1 cellular context compared by ENCODE assay signal in the genomic region with DNA sequence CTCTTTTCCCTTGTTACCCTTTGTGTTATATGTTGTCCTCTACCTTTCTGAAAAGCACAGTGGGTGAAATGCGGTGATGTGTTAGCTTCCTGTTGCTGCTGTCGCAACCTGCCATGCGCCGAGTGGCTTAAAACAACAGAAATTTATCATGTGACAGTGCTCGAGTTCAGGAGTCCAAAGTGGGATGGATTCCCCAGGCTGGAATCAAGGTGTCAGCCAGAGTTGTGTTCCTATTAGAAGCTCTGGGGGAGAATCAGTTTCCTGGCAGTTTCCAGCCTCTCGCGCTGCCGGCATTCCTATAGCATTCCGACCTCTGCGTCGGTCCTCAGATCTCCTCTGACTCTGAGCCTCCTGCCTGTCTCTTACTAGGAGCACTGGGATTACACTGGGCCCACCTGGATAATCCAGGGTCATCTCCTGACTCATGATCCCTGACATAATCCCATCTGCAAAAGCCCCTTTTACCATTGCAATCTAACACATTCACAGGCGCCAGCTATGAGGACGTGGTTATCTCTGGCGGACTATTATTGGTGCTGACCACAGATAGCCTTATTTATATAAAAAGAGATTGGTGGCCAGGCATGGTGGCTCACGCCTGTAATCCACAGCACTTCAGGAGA.
TF ChIP-seq lines count a peak whose summit lies in the region.

No MANE protein-coding gene starts in this region.

TF ChIP-seq in HepG2, 621 proteins besides CTCF, POLR2A, EP300 and RAD21 (continued from another document and continues in another):
- TF ChIP-seq, protein P1, sequence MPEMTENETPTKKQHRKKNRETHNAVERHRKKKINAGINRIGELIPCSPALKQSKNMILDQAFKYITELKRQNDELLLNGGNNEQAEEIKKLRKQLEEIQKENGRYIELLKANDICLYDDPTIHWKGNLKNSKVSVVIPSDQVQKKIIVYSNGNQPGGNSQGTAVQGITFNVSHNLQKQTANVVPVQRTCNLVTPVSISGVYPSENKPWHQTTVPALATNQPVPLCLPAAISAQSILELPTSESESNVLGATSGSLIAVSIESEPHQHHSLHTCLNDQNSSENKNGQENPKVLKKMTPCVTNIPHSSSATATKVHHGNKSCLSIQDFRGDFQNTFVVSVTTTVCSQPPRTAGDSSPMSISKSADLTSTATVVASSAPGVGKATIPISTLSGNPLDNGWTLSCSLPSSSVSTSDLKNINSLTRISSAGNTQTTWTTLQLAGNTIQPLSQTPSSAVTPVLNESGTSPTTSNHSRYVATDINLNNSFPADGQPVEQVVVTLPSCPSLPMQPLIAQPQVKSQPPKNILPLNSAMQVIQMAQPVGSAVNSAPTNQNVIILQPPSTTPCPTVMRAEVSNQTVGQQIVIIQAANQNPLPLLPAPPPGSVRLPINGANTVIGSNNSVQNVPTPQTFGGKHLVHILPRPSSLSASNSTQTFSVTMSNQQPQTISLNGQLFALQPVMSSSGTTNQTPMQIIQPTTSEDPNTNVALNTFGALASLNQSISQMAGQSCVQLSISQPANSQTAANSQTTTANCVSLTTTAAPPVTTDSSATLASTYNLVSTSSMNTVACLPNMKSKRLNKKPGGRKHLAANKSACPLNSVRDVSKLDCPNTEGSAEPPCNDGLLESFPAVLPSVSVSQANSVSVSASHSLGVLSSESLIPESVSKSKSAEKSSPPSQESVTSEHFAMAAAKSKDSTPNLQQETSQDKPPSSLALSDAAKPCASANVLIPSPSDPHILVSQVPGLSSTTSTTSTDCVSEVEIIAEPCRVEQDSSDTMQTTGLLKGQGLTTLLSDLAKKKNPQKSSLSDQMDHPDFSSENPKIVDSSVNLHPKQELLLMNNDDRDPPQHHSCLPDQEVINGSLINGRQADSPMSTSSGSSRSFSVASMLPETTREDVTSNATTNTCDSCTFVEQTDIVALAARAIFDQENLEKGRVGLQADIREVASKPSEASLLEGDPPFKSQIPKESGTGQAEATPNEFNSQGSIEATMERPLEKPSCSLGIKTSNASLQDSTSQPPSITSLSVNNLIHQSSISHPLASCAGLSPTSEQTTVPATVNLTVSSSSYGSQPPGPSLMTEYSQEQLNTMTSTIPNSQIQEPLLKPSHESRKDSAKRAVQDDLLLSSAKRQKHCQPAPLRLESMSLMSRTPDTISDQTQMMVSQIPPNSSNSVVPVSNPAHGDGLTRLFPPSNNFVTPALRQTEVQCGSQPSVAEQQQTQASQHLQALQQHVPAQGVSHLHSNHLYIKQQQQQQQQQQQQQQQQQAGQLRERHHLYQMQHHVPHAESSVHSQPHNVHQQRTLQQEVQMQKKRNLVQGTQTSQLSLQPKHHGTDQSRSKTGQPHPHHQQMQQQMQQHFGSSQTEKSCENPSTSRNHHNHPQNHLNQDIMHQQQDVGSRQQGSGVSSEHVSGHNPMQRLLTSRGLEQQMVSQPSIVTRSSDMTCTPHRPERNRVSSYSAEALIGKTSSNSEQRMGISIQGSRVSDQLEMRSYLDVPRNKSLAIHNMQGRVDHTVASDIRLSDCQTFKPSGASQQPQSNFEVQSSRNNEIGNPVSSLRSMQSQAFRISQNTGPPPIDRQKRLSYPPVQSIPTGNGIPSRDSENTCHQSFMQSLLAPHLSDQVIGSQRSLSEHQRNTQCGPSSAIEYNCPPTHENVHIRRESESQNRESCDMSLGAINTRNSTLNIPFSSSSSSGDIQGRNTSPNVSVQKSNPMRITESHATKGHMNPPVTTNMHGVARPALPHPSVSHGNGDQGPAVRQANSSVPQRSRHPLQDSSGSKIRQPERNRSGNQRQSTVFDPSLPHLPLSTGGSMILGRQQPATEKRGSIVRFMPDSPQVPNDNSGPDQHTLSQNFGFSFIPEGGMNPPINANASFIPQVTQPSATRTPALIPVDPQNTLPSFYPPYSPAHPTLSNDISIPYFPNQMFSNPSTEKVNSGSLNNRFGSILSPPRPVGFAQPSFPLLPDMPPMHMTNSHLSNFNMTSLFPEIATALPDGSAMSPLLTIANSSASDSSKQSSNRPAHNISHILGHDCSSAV (CRISPR knock-in tag; IDR thresholded peaks at IDR 0.05; ENCODE audit: borderline replicate concordance), result no peak
- TF ChIP-seq SIX4 (CRISPR knock-in tag; IDR thresholded peaks at IDR 0.05) (no peak), ZNF781 (CRISPR knock-in tag; IDR thresholded peaks at IDR 0.05; ENCODE audit: borderline replicate concordance, not compliant biosample characterization) (peak; percentile 10), TBL1XR1 (IDR thresholded peaks at IDR 0.05; ENCODE audit: borderline replicate concordance, low read length, partially characterized antibody) (peak; percentile 26), ZNF124 (CRISPR knock-in tag; IDR thresholded peaks at IDR 0.05) (no peak), NFKBIZ (CRISPR knock-in tag; IDR thresholded peaks at IDR 0.05) (peak; percentile 80; the same call in 1 of the 2 replicates), ZNF788 (CRISPR knock-in tag; IDR thresholded peaks at IDR 0.05; ENCODE audit: borderline replicate concordance) (peak; percentile 38; the same call in 1 of the 2 replicates), ZKSCAN8 (CRISPR knock-in tag; IDR thresholded peaks at IDR 0.05; ENCODE audit: borderline replicate concordance) (no peak; the same call in 1 of the 2 replicates), MIER2 (CRISPR knock-in tag; IDR thresholded peaks at IDR 0.05) (no peak), JUND (CRISPR knock-in tag; IDR thresholded peaks at IDR 0.05) (no peak), NCOA2 (CRISPR knock-in tag; IDR thresholded peaks at IDR 0.05) (peak; percentile 76), ZNF234 (CRISPR knock-in tag; conservative IDR thresholded peaks at IDR 0.05) (no peak), NBN (conservative IDR thresholded peaks at IDR 0.05) (no peak), REPIN1 (CRISPR knock-in tag; IDR thresholded peaks at IDR 0.05; ENCODE audit: borderline replicate concordance, low read depth) (no peak), ZNF563 (CRISPR knock-in tag; IDR thresholded peaks at IDR 0.05) (no peak), FOXP1 (IDR thresholded peaks at IDR 0.05) (peak; percentile 63; the same call in 1 of the 2 replicates), FOXP1 (CRISPR knock-in tag; IDR thresholded peaks at IDR 0.05) (peak; percentile 64), MZF1 (CRISPR knock-in tag; IDR thresholded peaks at IDR 0.05; ENCODE audit: borderline replicate concordance) (no peak), HDAC2 (CRISPR knock-in tag; IDR thresholded peaks at IDR 0.05) (peak; percentile 70), BCL6 (CRISPR knock-in tag; IDR thresholded peaks at IDR 0.05) (peak; percentile 3; the same call in 1 of the 2 replicates), FOXM1 (CRISPR knock-in tag; IDR thresholded peaks at IDR 0.05) (no peak), MXD4 (CRISPR knock-in tag; IDR thresholded peaks at IDR 0.05) (no peak; the same call in 1 of the 2 replicates), ZNF468 (CRISPR knock-in tag; IDR thresholded peaks at IDR 0.05) (no peak)
- TF ChIP-seq, protein P2, sequence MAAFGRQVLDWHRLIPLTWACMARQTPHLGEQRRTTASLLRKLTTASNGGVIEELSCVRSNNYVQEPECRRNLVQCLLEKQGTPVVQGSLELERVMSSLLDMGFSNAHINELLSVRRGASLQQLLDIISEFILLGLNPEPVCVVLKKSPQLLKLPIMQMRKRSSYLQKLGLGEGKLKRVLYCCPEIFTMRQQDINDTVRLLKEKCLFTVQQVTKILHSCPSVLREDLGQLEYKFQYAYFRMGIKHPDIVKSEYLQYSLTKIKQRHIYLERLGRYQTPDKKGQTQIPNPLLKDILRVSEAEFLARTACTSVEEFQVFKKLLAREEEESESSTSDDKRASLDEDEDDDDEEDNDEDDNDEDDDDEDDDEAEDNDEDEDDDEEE (CRISPR knock-in tag; IDR thresholded peaks at IDR 0.05), result no peak
- TF ChIP-seq, protein P3, sequence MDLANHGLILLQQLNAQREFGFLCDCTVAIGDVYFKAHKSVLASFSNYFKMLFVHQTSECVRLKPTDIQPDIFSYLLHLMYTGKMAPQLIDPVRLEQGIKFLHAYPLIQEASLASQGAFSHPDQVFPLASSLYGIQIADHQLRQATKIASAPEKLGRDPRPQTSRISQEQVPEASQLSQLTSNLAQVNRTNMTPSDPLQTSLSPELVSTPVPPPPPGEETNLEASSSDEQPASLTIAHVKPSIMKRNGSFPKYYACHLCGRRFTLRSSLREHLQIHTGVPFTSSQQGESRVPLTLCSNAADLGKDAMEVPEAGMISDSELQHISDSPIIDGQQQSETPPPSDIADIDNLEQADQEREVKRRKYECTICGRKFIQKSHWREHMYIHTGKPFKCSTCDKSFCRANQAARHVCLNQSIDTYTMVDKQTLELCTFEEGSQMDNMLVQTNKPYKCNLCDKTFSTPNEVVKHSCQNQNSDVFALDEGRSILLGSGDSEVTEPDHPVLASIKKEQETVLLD (CRISPR knock-in tag; IDR thresholded peaks at IDR 0.05; ENCODE audit: low read depth), result no peak
- TF ChIP-seq, protein P4, sequence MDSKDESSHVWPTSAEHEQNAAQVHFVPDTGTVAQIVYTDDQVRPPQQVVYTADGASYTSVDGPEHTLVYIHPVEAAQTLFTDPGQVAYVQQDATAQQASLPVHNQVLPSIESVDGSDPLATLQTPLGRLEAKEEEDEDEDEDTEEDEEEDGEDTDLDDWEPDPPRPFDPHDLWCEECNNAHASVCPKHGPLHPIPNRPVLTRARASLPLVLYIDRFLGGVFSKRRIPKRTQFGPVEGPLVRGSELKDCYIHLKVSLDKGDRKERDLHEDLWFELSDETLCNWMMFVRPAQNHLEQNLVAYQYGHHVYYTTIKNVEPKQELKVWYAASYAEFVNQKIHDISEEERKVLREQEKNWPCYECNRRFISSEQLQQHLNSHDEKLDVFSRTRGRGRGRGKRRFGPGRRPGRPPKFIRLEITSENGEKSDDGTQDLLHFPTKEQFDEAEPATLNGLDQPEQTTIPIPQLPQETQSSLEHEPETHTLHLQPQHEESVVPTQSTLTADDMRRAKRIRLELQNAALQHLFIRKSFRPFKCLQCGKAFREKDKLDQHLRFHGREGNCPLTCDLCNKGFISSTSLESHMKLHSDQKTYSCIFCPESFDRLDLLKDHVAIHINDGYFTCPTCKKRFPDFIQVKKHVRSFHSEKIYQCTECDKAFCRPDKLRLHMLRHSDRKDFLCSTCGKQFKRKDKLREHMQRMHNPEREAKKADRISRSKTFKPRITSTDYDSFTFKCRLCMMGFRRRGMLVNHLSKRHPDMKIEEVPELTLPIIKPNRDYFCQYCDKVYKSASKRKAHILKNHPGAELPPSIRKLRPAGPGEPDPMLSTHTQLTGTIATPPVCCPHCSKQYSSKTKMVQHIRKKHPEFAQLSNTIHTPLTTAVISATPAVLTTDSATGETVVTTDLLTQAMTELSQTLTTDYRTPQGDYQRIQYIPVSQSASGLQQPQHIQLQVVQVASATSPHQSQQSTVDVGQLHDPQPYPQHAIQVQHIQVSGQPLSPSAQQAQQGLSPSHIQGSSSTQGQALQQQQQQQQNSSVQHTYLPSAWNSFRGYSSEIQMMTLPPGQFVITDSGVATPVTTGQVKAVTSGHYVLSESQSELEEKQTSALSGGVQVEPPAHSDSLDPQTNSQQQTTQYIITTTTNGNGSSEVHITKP (CRISPR knock-in tag; IDR thresholded peaks at IDR 0.05; ENCODE audit: low read depth), result peak; percentile 74
- TF ChIP-seq, protein P5, sequence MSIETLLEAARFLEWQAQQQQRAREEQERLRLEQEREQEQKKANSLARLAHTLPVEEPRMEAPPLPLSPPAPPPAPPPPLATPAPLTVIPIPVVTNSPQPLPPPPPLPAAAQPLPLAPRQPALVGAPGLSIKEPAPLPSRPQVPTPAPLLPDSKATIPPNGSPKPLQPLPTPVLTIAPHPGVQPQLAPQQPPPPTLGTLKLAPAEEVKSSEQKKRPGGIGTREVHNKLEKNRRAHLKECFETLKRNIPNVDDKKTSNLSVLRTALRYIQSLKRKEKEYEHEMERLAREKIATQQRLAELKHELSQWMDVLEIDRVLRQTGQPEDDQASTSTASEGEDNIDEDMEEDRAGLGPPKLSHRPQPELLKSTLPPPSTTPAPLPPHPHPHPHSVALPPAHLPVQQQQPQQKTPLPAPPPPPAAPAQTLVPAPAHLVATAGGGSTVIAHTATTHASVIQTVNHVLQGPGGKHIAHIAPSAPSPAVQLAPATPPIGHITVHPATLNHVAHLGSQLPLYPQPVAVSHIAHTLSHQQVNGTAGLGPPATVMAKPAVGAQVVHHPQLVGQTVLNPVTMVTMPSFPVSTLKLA (IDR thresholded peaks at IDR 0.05), result peak; percentile 91
- TF ChIP-seq, protein P6, sequence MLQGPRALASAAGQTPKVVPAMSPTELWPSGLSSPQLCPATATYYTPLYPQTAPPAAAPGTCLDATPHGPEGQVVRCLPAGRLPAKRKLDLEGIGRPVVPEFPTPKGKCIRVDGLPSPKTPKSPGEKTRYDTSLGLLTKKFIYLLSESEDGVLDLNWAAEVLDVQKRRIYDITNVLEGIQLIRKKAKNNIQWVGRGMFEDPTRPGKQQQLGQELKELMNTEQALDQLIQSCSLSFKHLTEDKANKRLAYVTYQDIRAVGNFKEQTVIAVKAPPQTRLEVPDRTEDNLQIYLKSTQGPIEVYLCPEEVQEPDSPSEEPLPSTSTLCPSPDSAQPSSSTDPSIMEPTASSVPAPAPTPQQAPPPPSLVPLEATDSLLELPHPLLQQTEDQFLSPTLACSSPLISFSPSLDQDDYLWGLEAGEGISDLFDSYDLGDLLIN (CRISPR knock-in tag; IDR thresholded peaks at IDR 0.05; ENCODE audit: borderline replicate concordance), result no peak
- TF ChIP-seq, protein P7, sequence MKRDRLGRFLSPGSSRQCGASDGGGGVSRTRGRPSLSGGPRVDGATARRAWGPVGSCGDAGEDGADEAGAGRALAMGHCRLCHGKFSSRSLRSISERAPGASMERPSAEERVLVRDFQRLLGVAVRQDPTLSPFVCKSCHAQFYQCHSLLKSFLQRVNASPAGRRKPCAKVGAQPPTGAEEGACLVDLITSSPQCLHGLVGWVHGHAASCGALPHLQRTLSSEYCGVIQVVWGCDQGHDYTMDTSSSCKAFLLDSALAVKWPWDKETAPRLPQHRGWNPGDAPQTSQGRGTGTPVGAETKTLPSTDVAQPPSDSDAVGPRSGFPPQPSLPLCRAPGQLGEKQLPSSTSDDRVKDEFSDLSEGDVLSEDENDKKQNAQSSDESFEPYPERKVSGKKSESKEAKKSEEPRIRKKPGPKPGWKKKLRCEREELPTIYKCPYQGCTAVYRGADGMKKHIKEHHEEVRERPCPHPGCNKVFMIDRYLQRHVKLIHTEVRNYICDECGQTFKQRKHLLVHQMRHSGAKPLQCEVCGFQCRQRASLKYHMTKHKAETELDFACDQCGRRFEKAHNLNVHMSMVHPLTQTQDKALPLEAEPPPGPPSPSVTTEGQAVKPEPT (CRISPR knock-in tag; IDR thresholded peaks at IDR 0.05; ENCODE audit: low read depth), result no peak
- TF ChIP-seq, protein P8, sequence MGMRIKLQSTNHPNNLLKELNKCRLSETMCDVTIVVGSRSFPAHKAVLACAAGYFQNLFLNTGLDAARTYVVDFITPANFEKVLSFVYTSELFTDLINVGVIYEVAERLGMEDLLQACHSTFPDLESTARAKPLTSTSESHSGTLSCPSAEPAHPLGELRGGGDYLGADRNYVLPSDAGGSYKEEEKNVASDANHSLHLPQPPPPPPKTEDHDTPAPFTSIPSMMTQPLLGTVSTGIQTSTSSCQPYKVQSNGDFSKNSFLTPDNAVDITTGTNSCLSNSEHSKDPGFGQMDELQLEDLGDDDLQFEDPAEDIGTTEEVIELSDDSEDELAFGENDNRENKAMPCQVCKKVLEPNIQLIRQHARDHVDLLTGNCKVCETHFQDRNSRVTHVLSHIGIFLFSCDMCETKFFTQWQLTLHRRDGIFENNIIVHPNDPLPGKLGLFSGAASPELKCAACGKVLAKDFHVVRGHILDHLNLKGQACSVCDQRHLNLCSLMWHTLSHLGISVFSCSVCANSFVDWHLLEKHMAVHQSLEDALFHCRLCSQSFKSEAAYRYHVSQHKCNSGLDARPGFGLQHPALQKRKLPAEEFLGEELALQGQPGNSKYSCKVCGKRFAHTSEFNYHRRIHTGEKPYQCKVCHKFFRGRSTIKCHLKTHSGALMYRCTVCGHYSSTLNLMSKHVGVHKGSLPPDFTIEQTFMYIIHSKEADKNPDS (CRISPR knock-in tag; IDR thresholded peaks at IDR 0.05), result no peak
